Comparison of ENCODE assay signal across 30 cellular contexts in the genomic region with DNA sequence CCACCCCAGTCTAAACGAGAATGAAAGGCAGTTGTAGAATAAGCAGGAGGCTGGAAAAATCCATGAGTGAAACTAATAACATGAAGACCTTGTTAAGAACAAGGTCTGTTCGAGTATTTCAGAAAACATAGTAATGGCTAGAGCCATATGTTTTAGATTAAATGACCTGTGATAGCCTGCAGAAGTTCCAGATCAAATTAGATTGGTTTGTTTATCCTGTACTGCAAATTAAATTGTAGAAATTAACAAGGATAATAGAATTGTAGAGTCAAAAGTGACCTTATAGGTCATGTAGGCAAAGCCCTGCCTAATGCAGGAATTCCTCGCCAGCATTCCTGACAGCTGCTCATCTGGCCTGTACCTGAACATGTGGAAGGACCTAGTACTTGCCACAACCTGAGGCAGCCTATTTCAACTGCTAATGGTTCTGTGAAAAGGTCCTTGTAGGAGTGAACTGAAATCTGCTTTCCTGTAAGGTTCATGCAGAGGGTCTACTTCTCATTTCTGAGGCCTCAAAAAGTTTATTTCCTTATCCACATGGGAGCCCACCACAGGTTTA. TPM values are rescaled to one million over a fixed set of nuclear protein-coding genes. Genes with fewer than 3 reads are reported as not detected.
"Had no signal": no experiment of that assay in that cellular context is flagged by ENCODE, and none has a peak within 500 bp of the region (broad histone marks: within the 10 kb centered on the region; RNA-seq: fewer than 3 reads in every experiment).

No MANE protein-coding gene starts in this region.

- H3K27me3 ChIP-seq: dorsolateral prefrontal cortex, gastrocnemius medialis, ovary, spleen, tibial nerve, upper lobe of right lung, uterus had no signal

- FAIRE-seq: colon, islet of Langerhans had no signal

- H3K27ac Mint-ChIP-seq: natural killer cell; stimulated activated memory B cell treated with anti-CD40 and anti-IgM and Interleukin-4, amounts not matched to agents 10 μg/mL and 1 μg/mL and 100 μg/mL, for 72 hours; stimulated activated naive CD8-positive, alpha-beta T cell treated with anti-CD3 and anti-CD28 coated beads, Interleukin-15, Interleukin-2, amounts not matched to agents 100 ng/mL and 50 ng/mL, for 24 hours had no signal

- DNase-seq: dorsolateral prefrontal cortex; effector CD4-positive, alpha-beta T cell; foreskin fibroblast; gastrocnemius medialis; head of caudate nucleus; kidney glomerular epithelial cell; left colon; left ventricle myocardium superior; lower lobe of right lung; natural killer cell; occipital lobe; ovary; posterior cingulate gyrus; psoas muscle; right cardiac atrium; spleen; stimulated activated CD4-positive, alpha-beta T cell treated with anti-CD3 and anti-CD28 coated beads, Interleukin-4, amount 100 ng/mL, for 4 hours; upper lobe of right lung; uterus had no signal

- H3K4me1 Mint-ChIP-seq: natural killer cell had no signal

- H3K9me3 ChIP-seq: gastrocnemius medialis, lower lobe of right lung, ovary, psoas muscle, spleen, thoracic aorta, tibial nerve, upper lobe of right lung, uterus had no signal

- H3K4me3 ChIP-seq: dorsolateral prefrontal cortex, gastrocnemius medialis, lower lobe of right lung, ovary, psoas muscle, skin epidermis, spleen, thoracic aorta, tibial nerve, upper lobe of right lung, uterus had no signal

- H3K9me3 Mint-ChIP-seq: natural killer cell; stimulated activated memory B cell treated with anti-CD40 and anti-IgM and Interleukin-4, amounts not matched to agents 10 μg/mL and 1 μg/mL and 100 μg/mL, for 72 hours; stimulated activated naive CD8-positive, alpha-beta T cell treated with anti-CD3 and anti-CD28 coated beads, Interleukin-15, Interleukin-2, amounts not matched to agents 100 ng/mL and 50 ng/mL, for 24 hours had no signal

- ATAC-seq: esophagus mucosa; gastrocnemius medialis; left colon; left ventricle myocardium superior; lower lobe of right lung; natural killer cell; psoas muscle; right cardiac atrium; stimulated activated memory B cell treated with anti-CD40 and anti-IgM and Interleukin-4, amounts not matched to agents 10 μg/mL and 1 μg/mL and 100 μg/mL, for 72 hours; upper lobe of right lung had no signal

- H3K36me3 ChIP-seq: gastrocnemius medialis, lower lobe of right lung, ovary, spleen, thoracic aorta, tibial nerve, upper lobe of right lung, uterus had no signal

- H3K4me3 Mint-ChIP-seq: natural killer cell; stimulated activated memory B cell treated with anti-CD40 and anti-IgM and Interleukin-4, amounts not matched to agents 10 μg/mL and 1 μg/mL and 100 μg/mL, for 72 hours; stimulated activated naive CD8-positive, alpha-beta T cell treated with anti-CD3 and anti-CD28 coated beads, Interleukin-15, Interleukin-2, amounts not matched to agents 100 ng/mL and 50 ng/mL, for 24 hours had no signal

- H3K4me1 ChIP-seq: gastrocnemius medialis, lower lobe of right lung, psoas muscle, spleen, tibial nerve, upper lobe of right lung, uterus had no signal

- H3K27me3 Mint-ChIP-seq: stimulated activated memory B cell treated with anti-CD40 and anti-IgM and Interleukin-4, amounts not matched to agents 10 μg/mL and 1 μg/mL and 100 μg/mL, for 72 hours had no signal

- H3K27ac ChIP-seq: dorsolateral prefrontal cortex, epithelial cell of prostate, gastrocnemius medialis, lower lobe of right lung, ovary, psoas muscle, skin epidermis, spleen, thoracic aorta, tibial nerve, upper lobe of right lung, uterus had no signal

- H3K36me3 Mint-ChIP-seq: natural killer cell; stimulated activated memory B cell treated with anti-CD40 and anti-IgM and Interleukin-4, amounts not matched to agents 10 μg/mL and 1 μg/mL and 100 μg/mL, for 72 hours had no signal

RNA-seq across cellular contexts. Expression of a gene that starts 17.2 kb away (rescaled TPM):
- total RNA-seq: esophagus mucosa, gastrocnemius medialis, glomerular endothelial cell, left ventricle myocardium superior, lower lobe of right lung, mononuclear cell, natural killer cell, psoas muscle, thoracic aorta, upper lobe of right lung had no signal
- polyA plus RNA-seq: ovary had no signal
